ENCODE assay signal across 8 cellular contexts in genomic region chr2:231960810-231961348, GRCh38. TPM values are rescaled to one million over a fixed set of nuclear protein-coding genes. Genes with fewer than 3 reads are reported as not detected.
DNase-seq lines count a peak whose midpoint lies in the region; ATAC-seq and TF ChIP-seq lines count a peak whose summit lies in the region.

No MANE protein-coding gene starts in this region.

- no peaks in the 10 kb centered on the region for H3K36me3 ChIP-seq in Peyer's patch

- no peak for TF ChIP-seq CTCF in Peyer's patch (IDR thresholded peaks at IDR 0.05)
- no peak for TF ChIP-seq CTCF in fibroblast of pulmonary artery (IDR thresholded peaks at IDR 0.05; ENCODE audit: low read length, missing control alignments)

- H3K9me3 ChIP-seq in Peyer's patch, result no peaks in the 10 kb centered on the region

- TF ChIP-seq POLR2A in Peyer's patch (IDR thresholded peaks at IDR 0.05), result no peak

- peak; percentile 23 for ATAC-seq in GM21619 (IDR thresholded peaks at IDR 0.05; ENCODE audit: unreplicated experiment)
- ATAC-seq in HG03139 (IDR thresholded peaks at IDR 0.05; ENCODE audit: unreplicated experiment), result no peak

- H3K4me3 ChIP-seq in Peyer's patch (peak overlapping the region; percentile 77 to 98 (median 90)), fibroblast of pulmonary artery (replicated peaks; ENCODE audit: low read depth, low read length) (peak overlapping the region; percentile 98), skeletal muscle cell (ENCODE audit: low read depth, low read length) (peak overlapping the region; percentile 94)

- DNase-seq in Peyer's patch (no peak), fibroblast of pulmonary artery (ENCODE audit: low read depth) (no peak), skeletal muscle cell (ENCODE audit: low read depth) (no peak), NCI-H1436 treated with DMSO at 0.1 percent for 48 hours (lab: John Stamatoyannopoulos, UW) (no peak), NCI-H1048 (lab: John Stamatoyannopoulos, UW) (no peak)
- DNase-seq in stimulated activated CD4-positive, alpha-beta T cell treated with anti-CD3 and anti-CD28 coated beads, Interleukin-2, amount 100 ng/mL, for 48 hours, result no peak

- H3K4me1 ChIP-seq in Peyer's patch, result peaks cover 0 to 16% (median 0%) of the 10 kb centered on the region in 4 donors

- peak overlapping the region; percentile 74 to 87 (median 79) for H3K27ac ChIP-seq in Peyer's patch

- H3K27me3 ChIP-seq in Peyer's patch, result no peaks in the 10 kb centered on the region

RNA-seq across cellular contexts. Expression of gene DIS3L2, which starts 0.6 kb away (rescaled TPM):
- 100 to 1,000 TPM in 1 of 4 donors, 10 to 100 TPM in 3; 26.4 to 147 (median 58.3) TPM for total RNA-seq in Peyer's patch

RNA-seq across cellular contexts. Expression of gene NPPC, which starts 34.7 kb away (rescaled TPM):
- not detected for total RNA-seq in Peyer's patch
